ENCODE assay signal across 1 cellular context in the genomic region with DNA sequence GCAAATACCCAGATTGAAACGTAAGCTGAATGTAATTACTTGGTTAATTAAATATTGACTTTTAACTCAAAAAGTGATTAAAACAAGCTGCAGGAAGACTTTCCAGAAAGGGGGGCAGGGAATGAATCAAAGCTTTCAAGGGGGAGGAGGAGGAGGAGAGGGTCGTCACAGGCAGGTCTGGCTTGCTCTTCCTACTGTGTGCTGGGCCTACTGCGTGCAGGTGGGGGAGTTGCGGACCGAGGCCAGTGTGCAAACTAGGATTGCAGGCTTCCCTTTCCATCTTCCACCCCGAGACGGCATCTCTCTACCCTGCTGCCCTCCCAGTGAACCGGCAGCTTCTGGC.
TF ChIP-seq lines count a peak whose summit lies in the region.

No MANE protein-coding gene starts in this region.

TF ChIP-seq in GM23338, 12 proteins besides CTCF, POLR2A, EP300 and RAD21 (continued from another document):
- TF ChIP-seq, protein P1, sequence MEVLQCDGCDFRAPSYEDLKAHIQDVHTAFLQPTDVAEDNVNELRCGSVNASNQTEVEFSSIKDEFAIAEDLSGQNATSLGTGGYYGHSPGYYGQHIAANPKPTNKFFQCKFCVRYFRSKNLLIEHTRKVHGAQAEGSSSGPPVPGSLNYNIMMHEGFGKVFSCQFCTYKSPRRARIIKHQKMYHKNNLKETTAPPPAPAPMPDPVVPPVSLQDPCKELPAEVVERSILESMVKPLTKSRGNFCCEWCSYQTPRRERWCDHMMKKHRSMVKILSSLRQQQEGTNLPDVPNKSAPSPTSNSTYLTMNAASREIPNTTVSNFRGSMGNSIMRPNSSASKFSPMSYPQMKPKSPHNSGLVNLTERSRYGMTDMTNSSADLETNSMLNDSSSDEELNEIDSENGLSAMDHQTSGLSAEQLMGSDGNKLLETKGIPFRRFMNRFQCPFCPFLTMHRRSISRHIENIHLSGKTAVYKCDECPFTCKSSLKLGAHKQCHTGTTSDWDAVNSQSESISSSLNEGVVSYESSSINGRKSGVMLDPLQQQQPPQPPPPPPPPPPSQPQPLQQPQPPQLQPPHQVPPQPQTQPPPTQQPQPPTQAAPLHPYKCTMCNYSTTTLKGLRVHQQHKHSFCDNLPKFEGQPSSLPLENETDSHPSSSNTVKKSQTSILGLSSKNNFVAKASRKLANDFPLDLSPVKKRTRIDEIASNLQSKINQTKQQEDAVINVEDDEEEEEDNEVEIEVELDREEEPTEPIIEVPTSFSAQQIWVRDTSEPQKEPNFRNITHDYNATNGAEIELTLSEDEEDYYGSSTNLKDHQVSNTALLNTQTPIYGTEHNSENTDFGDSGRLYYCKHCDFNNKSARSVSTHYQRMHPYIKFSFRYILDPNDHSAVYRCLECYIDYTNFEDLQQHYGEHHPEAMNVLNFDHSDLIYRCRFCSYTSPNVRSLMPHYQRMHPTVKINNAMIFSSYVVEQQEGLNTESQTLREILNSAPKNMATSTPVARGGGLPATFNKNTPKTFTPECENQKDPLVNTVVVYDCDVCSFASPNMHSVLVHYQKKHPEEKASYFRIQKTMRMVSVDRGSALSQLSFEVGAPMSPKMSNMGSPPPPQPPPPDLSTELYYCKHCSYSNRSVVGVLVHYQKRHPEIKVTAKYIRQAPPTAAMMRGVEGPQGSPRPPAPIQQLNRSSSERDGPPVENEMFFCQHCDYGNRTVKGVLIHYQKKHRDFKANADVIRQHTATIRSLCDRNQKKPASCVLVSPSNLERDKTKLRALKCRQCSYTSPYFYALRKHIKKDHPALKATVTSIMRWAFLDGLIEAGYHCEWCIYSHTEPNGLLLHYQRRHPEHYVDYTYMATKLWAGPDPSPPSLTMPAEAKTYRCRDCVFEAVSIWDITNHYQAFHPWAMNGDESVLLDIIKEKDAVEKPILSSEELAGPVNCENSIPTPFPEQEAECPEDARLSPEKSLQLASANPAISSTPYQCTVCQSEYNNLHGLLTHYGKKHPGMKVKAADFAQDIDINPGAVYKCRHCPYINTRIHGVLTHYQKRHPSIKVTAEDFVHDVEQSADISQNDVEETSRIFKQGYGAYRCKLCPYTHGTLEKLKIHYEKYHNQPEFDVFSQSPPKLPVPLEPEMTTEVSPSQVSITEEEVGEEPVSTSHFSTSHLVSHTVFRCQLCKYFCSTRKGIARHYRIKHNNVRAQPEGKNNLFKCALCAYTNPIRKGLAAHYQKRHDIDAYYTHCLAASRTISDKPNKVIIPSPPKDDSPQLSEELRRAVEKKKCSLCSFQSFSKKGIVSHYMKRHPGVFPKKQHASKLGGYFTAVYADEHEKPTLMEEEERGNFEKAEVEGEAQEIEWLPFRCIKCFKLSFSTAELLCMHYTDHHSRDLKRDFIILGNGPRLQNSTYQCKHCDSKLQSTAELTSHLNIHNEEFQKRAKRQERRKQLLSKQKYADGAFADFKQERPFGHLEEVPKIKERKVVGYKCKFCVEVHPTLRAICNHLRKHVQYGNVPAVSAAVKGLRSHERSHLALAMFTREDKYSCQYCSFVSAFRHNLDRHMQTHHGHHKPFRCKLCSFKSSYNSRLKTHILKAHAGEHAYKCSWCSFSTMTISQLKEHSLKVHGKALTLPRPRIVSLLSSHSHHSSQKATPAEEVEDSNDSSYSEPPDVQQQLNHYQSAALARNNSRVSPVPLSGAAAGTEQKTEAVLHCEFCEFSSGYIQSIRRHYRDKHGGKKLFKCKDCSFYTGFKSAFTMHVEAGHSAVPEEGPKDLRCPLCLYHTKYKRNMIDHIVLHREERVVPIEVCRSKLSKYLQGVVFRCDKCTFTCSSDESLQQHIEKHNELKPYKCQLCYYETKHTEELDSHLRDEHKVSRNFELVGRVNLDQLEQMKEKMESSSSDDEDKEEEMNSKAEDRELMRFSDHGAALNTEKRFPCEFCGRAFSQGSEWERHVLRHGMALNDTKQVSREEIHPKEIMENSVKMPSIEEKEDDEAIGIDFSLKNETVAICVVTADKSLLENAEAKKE (CRISPR knock-in tag; IDR thresholded peaks at IDR 0.05) = no peak
- TF ChIP-seq JUNB (IDR thresholded peaks at IDR 0.05; ENCODE audit: unreplicated experiment) = no peak
- TF ChIP-seq EZH2phosphoT487 (IDR thresholded peaks at IDR 0.05; ENCODE audit: unreplicated experiment) = no peak
- TF ChIP-seq STAT1 (IDR thresholded peaks at IDR 0.05; ENCODE audit: unreplicated experiment) = no peak
TF ChIP-seq in GM23338: peak in this region for 0.
